ENCODE assay signal across 18 cellular contexts in the genomic region with DNA sequence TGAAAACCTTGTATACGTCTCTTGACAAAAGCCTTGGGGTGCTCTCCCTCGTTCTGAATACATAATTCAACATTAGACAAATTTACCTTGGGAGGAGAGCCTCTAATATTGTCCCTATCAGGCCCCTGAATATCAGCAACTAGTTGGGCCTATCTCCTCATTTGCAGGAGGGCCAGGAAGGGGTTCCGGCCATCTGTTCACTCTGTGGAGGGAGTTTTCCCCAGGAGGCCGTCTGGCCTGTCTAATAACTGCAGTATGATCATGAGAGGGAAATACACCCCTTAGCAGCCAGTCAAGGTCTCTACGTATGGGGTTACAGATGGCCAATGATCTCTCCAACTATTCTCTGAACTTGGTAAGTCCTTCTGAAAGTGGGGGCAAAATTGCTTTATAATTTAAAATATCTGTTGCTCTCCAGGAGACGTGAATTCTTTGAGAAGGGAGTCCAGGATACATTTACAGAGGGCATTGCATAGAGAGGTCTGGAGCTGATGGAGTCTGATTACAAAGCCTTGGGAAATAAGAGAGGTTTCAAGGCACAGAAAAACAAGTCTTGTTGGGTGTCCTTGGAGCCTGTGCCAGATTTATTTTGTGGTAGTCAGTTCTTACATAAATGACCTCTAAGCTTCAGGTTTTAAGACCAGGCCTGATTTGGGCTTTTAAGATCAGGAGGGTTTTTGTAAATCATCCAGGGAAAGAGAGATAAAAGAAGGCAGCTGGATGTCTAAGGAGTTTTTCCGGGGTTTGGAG. TPM values are rescaled to one million over a fixed set of nuclear protein-coding genes. Genes with fewer than 3 reads are reported as not detected.
DNase-seq lines count a peak whose midpoint lies in the region; ATAC-seq and TF ChIP-seq lines count a peak whose summit lies in the region.
"Had no signal": no experiment of that assay in that cellular context is flagged by ENCODE, and none has a peak within 500 bp of the region (broad histone marks: within the 10 kb centered on the region; RNA-seq: fewer than 3 reads in every experiment).

No MANE protein-coding gene starts in this region.

- H3K27ac ChIP-seq in adrenal gland (peak overlapping the region; percentile 11 to 67 (median 51)), smooth muscle cell (ENCODE audit: low read depth) (peak overlapping the region; percentile 53)
- H3K27ac ChIP-seq: 22Rv1, stomach, upper lobe of left lung had no signal

- no peaks in the 10 kb centered on the region for H4K20me1 ChIP-seq in smooth muscle cell (ENCODE audit: low read depth)
- H4K20me1 ChIP-seq: BLaER1 treated with 17β-estradiol and CSF1 and Interleukin-3, amounts not matched to agents 10 nM and 100 nM had no signal

- intact Hi-C loops in adrenal gland (cut with DNase I) = no loop called here

- H2AFZ ChIP-seq in smooth muscle cell (ENCODE audit: low read depth) = no peak overlapping the region

- no peak overlapping the region for H3K9ac ChIP-seq in smooth muscle cell (ENCODE audit: low read depth)
- H3K9ac ChIP-seq: BLaER1 treated with 17β-estradiol and CSF1 and Interleukin-3, amounts not matched to agents 10 nM and 100 nM had no signal

- no peaks in the 10 kb centered on the region for H3K36me3 ChIP-seq in adrenal gland (replicated peaks in 1 of 2)
- no peaks in the 10 kb centered on the region for H3K36me3 ChIP-seq in smooth muscle cell (ENCODE audit: low read depth)
- H3K36me3 ChIP-seq: BLaER1 treated with 17β-estradiol and CSF1 and Interleukin-3, amounts not matched to agents 10 nM and 100 nM; stomach; upper lobe of left lung had no signal

- no peak for ATAC-seq in GM18498 (IDR thresholded peaks at IDR 0.05; ENCODE audit: unreplicated experiment)
- no peak for ATAC-seq in GM19452 (IDR thresholded peaks at IDR 0.05; ENCODE audit: unreplicated experiment)
- ATAC-seq: natural killer cell had no signal

- TF ChIP-seq CTCF in adrenal gland (IDR thresholded peaks at IDR 0.05) (no peak), fibroblast of the aortic adventitia (IDR thresholded peaks at IDR 0.05; ENCODE audit: insufficient read depth, low read length) (no peak), smooth muscle cell (IDR thresholded peaks at IDR 0.05; ENCODE audit: borderline replicate concordance, insufficient read depth, poor library complexity, severe bottlenecking) (no peak)

- H3K4me2 ChIP-seq in smooth muscle cell = peak overlapping the region; percentile 35

- H3F3A ChIP-seq in smooth muscle cell (ENCODE audit: low read depth) = no peaks in the 10 kb centered on the region

- peak; percentile 3 for DNase-seq in NCI-H1694 (lab: John Stamatoyannopoulos, UW)
- no peak for DNase-seq in NCI-H1694 treated with DMSO at 0.1 percent for 48 hours (lab: John Stamatoyannopoulos, UW)
- peak in 4 of 7 donors; percentile 22 to 57 (median 38) for DNase-seq in adrenal gland
- peak; percentile 33 for DNase-seq in fibroblast of the aortic adventitia (ENCODE audit: low read depth)
- DNase-seq in smooth muscle cell (lab: John Stamatoyannopoulos, UW; ENCODE audit: unreplicated experiment) = no peak
- DNase-seq in kidney glomerular epithelial cell (lab: John Stamatoyannopoulos, UW) = no peak
- DNase-seq: activated gamma-delta T cell treated with Interleukin-2 at 50 U/mL for 16 hours; mesendoderm; natural killer cell; NCI-H1930; stimulated activated CD4-positive, alpha-beta T cell treated with anti-CD3 and anti-CD28 coated beads, Interleukin-4, amount 100 ng/mL, for 1 hour; stomach; upper lobe of left lung had no signal

- H3K4me3 ChIP-seq in adrenal gland = no peak overlapping the region
- no peak overlapping the region for H3K4me3 ChIP-seq in fibroblast of the aortic adventitia (ENCODE audit: low read depth, low read length)
- H3K4me3 ChIP-seq in smooth muscle cell = no peak overlapping the region
- H3K4me3 ChIP-seq: BLaER1 treated with 17β-estradiol and CSF1 and Interleukin-3, amounts not matched to agents 10 nM and 100 nM; skin epidermis; stomach; upper lobe of left lung had no signal

- H3K4me1 ChIP-seq in adrenal gland (replicated peaks in 1 of 2) (no peaks in the 10 kb centered on the region), smooth muscle cell (ENCODE audit: low read depth) (no peaks in the 10 kb centered on the region)
- H3K4me1 ChIP-seq: stomach, upper lobe of left lung had no signal

- TF ChIP-seq POLR2A in adrenal gland (IDR thresholded peaks at IDR 0.05) = no peak

- H3K79me2 ChIP-seq in smooth muscle cell (ENCODE audit: low read depth) = no peaks in the 10 kb centered on the region

- H3K9me3 ChIP-seq in adrenal gland (replicated peaks in 1 of 3) (no peaks in the 10 kb centered on the region), smooth muscle cell (replicated peaks; ENCODE audit: low read depth) (no peaks in the 10 kb centered on the region)
- H3K9me3 ChIP-seq: BLaER1 treated with 17β-estradiol and CSF1 and Interleukin-3, amounts not matched to agents 10 nM and 100 nM; stomach; upper lobe of left lung had no signal

- WGBS in adrenal gland, 4 donors = 26 to 36% (median 35%) methylated on average over 4 to 7 of the region's 7 CpGs
- WGBS in smooth muscle cell (ENCODE audit: low lambda C conversion rate) = 32% methylated on average over 7 of the region's 7 CpGs

- peaks cover 4% of the 10 kb centered on the region for H3K27me3 ChIP-seq in adrenal gland
- H3K27me3 ChIP-seq in smooth muscle cell (ENCODE audit: low read depth) = no peaks in the 10 kb centered on the region
- H3K27me3 ChIP-seq: stomach, upper lobe of left lung had no signal

RNA-seq across cellular contexts. Expression of gene UXT, which starts 48.2 kb away (rescaled TPM):
- total RNA-seq in adrenal gland (100 to 1,000 TPM; 120 to 174 (median 148) TPM), fibroblast of the aortic adventitia (ENCODE audit: low replicate concordance) (64.3 and 151 TPM in 2 replicates), smooth muscle cell (166 and 230 TPM in 2 replicates)
- polyA plus RNA-seq in adrenal gland (100 to 1,000 TPM; 135 to 163 (median 152) TPM), smooth muscle cell (198 and 204 TPM in 2 replicates)

RNA-seq across cellular contexts. Expression of gene ELK1, which starts 56.8 kb away (rescaled TPM):
- 10 to 100 TPM; 39.3 to 78.8 (median 57.2) TPM for total RNA-seq in adrenal gland
- polyA plus RNA-seq in adrenal gland = 10 to 100 TPM; 21.6 to 38.4 (median 21.8) TPM
- total RNA-seq in fibroblast of the aortic adventitia (ENCODE audit: low replicate concordance) = 13.3 and 22.9 TPM in 2 replicates
- 20.9 and 21.1 TPM in 2 replicates for total RNA-seq in smooth muscle cell
- polyA plus RNA-seq in smooth muscle cell = 29.3 and 33.2 TPM in 2 replicates

Comparison
In these comparisons a context has a peak if more than half of its experiments do, and no peak if none do; other contexts are left out.
1. DNase-seq: peak in NCI-H1694 (single experiment), adrenal gland (4 of 7) and fibroblast of the aortic adventitia (single experiment); none in NCI-H1694 treated with DMSO at 0.1 percent for 48 hours (single experiment), smooth muscle cell (single experiment) and kidney glomerular epithelial cell (single experiment).